Comparison of ENCODE assay signal across 1 cellular context in genomic region chr15:76140069-76140454, GRCh38.
A peak's percentile ranks its signal among the peaks of the same experiment; 100 is the strongest.
TF ChIP-seq lines count a peak whose summit lies in the region.

No MANE protein-coding gene starts in this region.

TF ChIP-seq in WTC11, 78 proteins besides CTCF, POLR2A, EP300 and RAD21 (continued from another document):
- TF ChIP-seq ATF2 (CRISPR knock-in tag; IDR thresholded peaks at IDR 0.05; ENCODE audit: borderline replicate concordance, low read depth) (no peak), ZNF317 (CRISPR knock-in tag; IDR thresholded peaks at IDR 0.05; ENCODE audit: borderline replicate concordance, low read depth) (no peak), PREB (CRISPR knock-in tag; IDR thresholded peaks at IDR 0.05; ENCODE audit: borderline replicate concordance) (no peak), ZBTB21 (CRISPR knock-in tag; IDR thresholded peaks at IDR 0.05; ENCODE audit: borderline replicate concordance) (no peak), ETV6 (CRISPR knock-in tag; IDR thresholded peaks at IDR 0.05) (peak; percentile 95), TEAD1 (CRISPR knock-in tag; IDR thresholded peaks at IDR 0.05) (no peak), ZNF219 (CRISPR knock-in tag; IDR thresholded peaks at IDR 0.05; ENCODE audit: borderline replicate concordance) (no peak), NR3C1 (CRISPR knock-in tag; conservative IDR thresholded peaks at IDR 0.05; ENCODE audit: low read depth) (no peak), ZNF263 (CRISPR knock-in tag; IDR thresholded peaks at IDR 0.05; ENCODE audit: low read depth) (no peak), CREB1 (CRISPR knock-in tag; IDR thresholded peaks at IDR 0.05) (no peak), SMAD3 (CRISPR knock-in tag; IDR thresholded peaks at IDR 0.05; ENCODE audit: borderline replicate concordance) (no peak), ZNF512 (CRISPR knock-in tag; IDR thresholded peaks at IDR 0.05; ENCODE audit: borderline replicate concordance) (no peak), MAX (CRISPR knock-in tag; IDR thresholded peaks at IDR 0.05) (no peak)
